17 cellular contexts compared by ENCODE assay signal in the genomic region with DNA sequence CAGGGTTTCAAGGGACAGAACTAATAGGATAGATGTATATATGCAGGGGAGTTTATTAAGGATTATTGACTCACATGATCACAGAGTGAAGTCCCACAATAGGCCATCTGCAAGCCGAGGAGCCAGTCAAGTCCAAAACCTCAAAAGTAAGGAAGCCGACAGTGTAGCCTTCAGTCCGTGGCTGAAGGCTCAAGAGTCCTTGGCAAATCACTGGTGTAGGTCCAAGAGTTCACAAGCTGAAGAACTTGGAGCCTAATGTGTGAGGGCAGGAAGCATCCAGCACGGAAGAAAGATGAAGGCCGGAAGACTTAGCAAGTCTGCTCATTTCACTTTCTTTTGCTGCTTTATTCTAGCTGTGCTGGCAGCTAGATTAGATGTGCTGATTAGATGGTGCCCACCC.
A peak's percentile ranks its signal among the peaks of the same experiment; 100 is the strongest.
DNase-seq lines count a peak whose midpoint lies in the region; ATAC-seq and TF ChIP-seq lines count a peak whose summit lies in the region.
"Had no signal": no experiment of that assay in that cellular context is flagged by ENCODE, and none has a peak within 500 bp of the region (broad histone marks: within the 10 kb centered on the region; RNA-seq: fewer than 3 reads in every experiment).

No MANE protein-coding gene starts in this region.

- TF ChIP-seq POLR2A in thyroid gland (IDR thresholded peaks at IDR 0.05) (no peak), tibial nerve (IDR thresholded peaks at IDR 0.05) (no peak)

- no peaks in the 10 kb centered on the region for H3K9me3 Mint-ChIP-seq in endodermal cell
- no peaks in the 10 kb centered on the region for H3K9me3 Mint-ChIP-seq in activated T-helper 1 cell treated with anti-CD3 and anti-CD28 coated beads, Interleukin-12 subunit alpha, Interleukin-12 subunit beta, Interleukin-2, Interleukin-4 antibody, amounts not matched to agents 30 ng/mL and 10 ng/mL and 1 ng/mL, durations not matched to agents 14 hours and 24 hours and 36 hours
- H3K9me3 Mint-ChIP-seq: CD8-positive, alpha-beta memory T cell had no signal

- POLR2A ChIA-PET in PC-9 (lab: Charles Lee; ENCODE audit: unreplicated experiment) = no interaction called here
- POLR2A ChIA-PET in HEK293T (lab: Yijun Ruan, JAX) = no interaction called here

- no peak for TF ChIP-seq EP300 in tibial nerve (IDR thresholded peaks at IDR 0.05)

- no peaks in the 10 kb centered on the region for H3K9me3 ChIP-seq in PC-9 (ENCODE audit: insufficient read depth, low read depth)
- no peaks in the 10 kb centered on the region for H3K9me3 ChIP-seq in endodermal cell (ENCODE audit: control insufficient read depth, low read length)
- H3K9me3 ChIP-seq in thyroid gland = no peaks in the 10 kb centered on the region
- H3K9me3 ChIP-seq in tibial nerve = no peaks in the 10 kb centered on the region
- H3K9me3 ChIP-seq: BE2C had no signal

- peaks cover 33% of the 10 kb centered on the region for H3K4me1 Mint-ChIP-seq in endodermal cell
- H3K4me1 Mint-ChIP-seq in activated T-helper 1 cell treated with anti-CD3 and anti-CD28 coated beads, Interleukin-12 subunit alpha, Interleukin-12 subunit beta, Interleukin-2, Interleukin-4 antibody, amounts not matched to agents 30 ng/mL and 10 ng/mL and 1 ng/mL, durations not matched to agents 14 hours and 24 hours and 36 hours (ENCODE audit: low read depth) = no peaks in the 10 kb centered on the region
- H3K4me1 Mint-ChIP-seq: CD4-positive, CD25-positive, alpha-beta regulatory T cell; CD8-positive, alpha-beta memory T cell had no signal

- peak overlapping the region; percentile 16 for H3K18ac ChIP-seq in mesendoderm (ENCODE audit: low read length)

- no TSS peak for BruUV-seq in PC-9 (replicated peaks; lab: Mats Ljungman, UMichigan)

- WGBS in endodermal cell (ENCODE audit: insufficient coverage in 1 of 2, insufficient read length in 1 of 2), 2 experiments = 86 to 94% methylated on average over 5 of the region's 5 CpGs
- no CpG with 5 or more reads among the region's 5 CpGs for WGBS in mesendoderm (ENCODE audit: extremely low coverage, insufficient coverage, low lambda C conversion rate)
- WGBS in thyroid gland, 2 donors = 40 to 49% methylated on average over 5 of the region's 5 CpGs
- 90 to 92% methylated on average over 5 of the region's 5 CpGs for WGBS in tibial nerve, 2 donors

- peaks cover 9% of the 10 kb centered on the region; the same call in 1 of the 2 replicates for H3K79me2 ChIP-seq in PC-9 (ENCODE audit: low read depth)
- no peaks in the 10 kb centered on the region for H3K79me2 ChIP-seq in mesendoderm (ENCODE audit: control insufficient read depth, insufficient read depth, low read length)

- no peak overlapping the region for H2BK5ac ChIP-seq in mesendoderm (ENCODE audit: low read length)

- H3K36me3 ChIP-seq in PC-9 (ENCODE audit: low read depth) (no peaks in the 10 kb centered on the region), endodermal cell (ENCODE audit: control insufficient read depth, insufficient read depth, low read length) (no peaks in the 10 kb centered on the region), mesendoderm (ENCODE audit: control insufficient read depth, insufficient read depth, low read length) (no peaks in the 10 kb centered on the region), thyroid gland (no peaks in the 10 kb centered on the region), tibial nerve (no peaks in the 10 kb centered on the region)
- H3K36me3 ChIP-seq: BE2C had no signal

- H2AFZ ChIP-seq in PC-9 = 0 out of 2 replicates have a peak overlapping the region, but pooled peaks have one; percentile 6

- H3K4me1 ChIP-seq in PC-9 (replicated peaks; ENCODE audit: insufficient read depth) (peaks cover 74% of the 10 kb centered on the region), endodermal cell (ENCODE audit: control insufficient read depth, insufficient read depth, low read length) (peaks cover 30% of the 10 kb centered on the region), mesendoderm (ENCODE audit: control insufficient read depth, low read depth, low read length) (peaks cover 6% of the 10 kb centered on the region), thyroid gland (peaks cover 0 to 9% of the 10 kb centered on the region in 2 donors), tibial nerve (no peaks in the 10 kb centered on the region)

- no peaks in the 10 kb centered on the region for H3K79me1 ChIP-seq in mesendoderm (ENCODE audit: low read length)

- no peak overlapping the region for H2BK15ac ChIP-seq in mesendoderm (replicated peaks; ENCODE audit: low read depth)

- H3K4me3 Mint-ChIP-seq in endodermal cell = no peak overlapping the region
- no peak overlapping the region for H3K4me3 Mint-ChIP-seq in activated T-helper 1 cell treated with anti-CD3 and anti-CD28 coated beads, Interleukin-12 subunit alpha, Interleukin-12 subunit beta, Interleukin-2, Interleukin-4 antibody, amounts not matched to agents 30 ng/mL and 10 ng/mL and 1 ng/mL, durations not matched to agents 14 hours and 24 hours and 36 hours
- H3K4me3 Mint-ChIP-seq: CD4-positive, CD25-positive, alpha-beta regulatory T cell; CD8-positive, alpha-beta memory T cell had no signal

- H3K27me3 Mint-ChIP-seq in endodermal cell (ENCODE audit: insufficient read depth) = no peaks in the 10 kb centered on the region
- no peaks in the 10 kb centered on the region for H3K27me3 Mint-ChIP-seq in activated T-helper 1 cell treated with anti-CD3 and anti-CD28 coated beads, Interleukin-12 subunit alpha, Interleukin-12 subunit beta, Interleukin-2, Interleukin-4 antibody, amounts not matched to agents 30 ng/mL and 10 ng/mL and 1 ng/mL, durations not matched to agents 14 hours and 24 hours and 36 hours (ENCODE audit: insufficient read depth)
- H3K27me3 Mint-ChIP-seq: CD4-positive, CD25-positive, alpha-beta regulatory T cell had no signal

- CTCF ChIA-PET in PC-9 (lab: Charles Lee) (no interaction called here), HEK293T (lab: Yijun Ruan, JAX) (no interaction called here)

- no peak overlapping the region for H3K56ac ChIP-seq in mesendoderm (ENCODE audit: low read length)

- H2BK120ac ChIP-seq in mesendoderm (ENCODE audit: low read depth, low read length) = no peak overlapping the region

- no peaks in the 10 kb centered on the region for H3K9me2 ChIP-seq in PC-9 (ENCODE audit: insufficient read depth)

- H3K9ac ChIP-seq in endodermal cell (ENCODE audit: extremely low read depth, low read length, poor library complexity, severe bottlenecking) = no peak overlapping the region
- no peak overlapping the region for H3K9ac ChIP-seq in mesendoderm (ENCODE audit: low read length)

- H4K8ac ChIP-seq in mesendoderm (ENCODE audit: low read depth, low read length) = no peak overlapping the region

- H4K20me1 ChIP-seq in PC-9 (ENCODE audit: insufficient read depth) = no peaks in the 10 kb centered on the region

- H3K4me2 ChIP-seq in PC-9 (peak overlapping the region; percentile 30), mesendoderm (ENCODE audit: low read length) (no peak overlapping the region)

- H3F3A ChIP-seq in PC-9 (ENCODE audit: insufficient read depth, low read depth) = peaks cover 39% of the 10 kb centered on the region

- H3K4me3 ChIP-seq in PC-9 = no peak overlapping the region
- H3K4me3 ChIP-seq in endodermal cell (ENCODE audit: low read length) = peak overlapping the region; percentile 64
- no peak overlapping the region for H3K4me3 ChIP-seq in mesendoderm (ENCODE audit: low read length)
- no peak overlapping the region for H3K4me3 ChIP-seq in thyroid gland (replicated peaks in 1 of 3)
- H3K4me3 ChIP-seq in tibial nerve = no peak overlapping the region

- H3K27ac ChIP-seq in PC-9 = peak overlapping the region; percentile 95
- no peak overlapping the region for H3K27ac ChIP-seq in endodermal cell (ENCODE audit: low read depth, low read length)
- no peak overlapping the region for H3K27ac ChIP-seq in mesendoderm (ENCODE audit: low read depth, low read length)
- H3K27ac ChIP-seq in thyroid gland = no peak overlapping the region
- H3K27ac ChIP-seq in tibial nerve = no peak overlapping the region

- no peak overlapping the region for H2AK5ac ChIP-seq in mesendoderm (ENCODE audit: low read length)

- no peak overlapping the region for H4K5ac ChIP-seq in mesendoderm (ENCODE audit: low read length)

- H3K23ac ChIP-seq in mesendoderm (ENCODE audit: low read length) = no peak overlapping the region

- no peak overlapping the region for H3K4ac ChIP-seq in mesendoderm (ENCODE audit: low read depth, low read length)

- no peak overlapping the region for H3K27ac Mint-ChIP-seq in endodermal cell
- no peak overlapping the region for H3K27ac Mint-ChIP-seq in activated T-helper 1 cell treated with anti-CD3 and anti-CD28 coated beads, Interleukin-12 subunit alpha, Interleukin-12 subunit beta, Interleukin-2, Interleukin-4 antibody, amounts not matched to agents 30 ng/mL and 10 ng/mL and 1 ng/mL, durations not matched to agents 14 hours and 24 hours and 36 hours
- H3K27ac Mint-ChIP-seq: CD4-positive, CD25-positive, alpha-beta regulatory T cell; CD8-positive, alpha-beta memory T cell had no signal

- H3K27me3 ChIP-seq in PC-9 (ENCODE audit: insufficient read depth, low read depth) (no peaks in the 10 kb centered on the region), endodermal cell (ENCODE audit: control insufficient read depth, insufficient read depth, low read length, poor library complexity, severe bottlenecking) (no peaks in the 10 kb centered on the region), mesendoderm (ENCODE audit: insufficient read depth, low read length, poor library complexity) (no peaks in the 10 kb centered on the region), thyroid gland (no peaks in the 10 kb centered on the region), tibial nerve (no peaks in the 10 kb centered on the region)
- H3K27me3 ChIP-seq: BE2C had no signal

- intact Hi-C loops in PC-9 (cut with micrococcal nuclease; ENCODE audit: unreplicated experiment) (no loop called here), thyroid gland (cut with DNase I) (no loop called here)
- intact Hi-C loops in activated T-helper 1 cell treated with anti-CD3 and anti-CD28 coated beads, Interleukin-12 subunit alpha, Interleukin-12 subunit beta, Interleukin-2, Interleukin-4 antibody, amounts not matched to agents 30 ng/mL and 10 ng/mL and 1 ng/mL, durations not matched to agents 14 hours and 24 hours and 36 hours (cut with micrococcal nuclease) = no loop called here

- no peak for ATAC-seq in HG02973 (IDR thresholded peaks at IDR 0.05; ENCODE audit: unreplicated experiment)

- H3K36me3 Mint-ChIP-seq in endodermal cell (ENCODE audit: low read depth) = no peaks in the 10 kb centered on the region
- no peaks in the 10 kb centered on the region for H3K36me3 Mint-ChIP-seq in activated T-helper 1 cell treated with anti-CD3 and anti-CD28 coated beads, Interleukin-12 subunit alpha, Interleukin-12 subunit beta, Interleukin-2, Interleukin-4 antibody, amounts not matched to agents 30 ng/mL and 10 ng/mL and 1 ng/mL, durations not matched to agents 14 hours and 24 hours and 36 hours (ENCODE audit: low read depth)
- H3K36me3 Mint-ChIP-seq: CD4-positive, CD25-positive, alpha-beta regulatory T cell; CD8-positive, alpha-beta memory T cell had no signal

- DNase-seq in PC-9 (no peak), endodermal cell (peak; percentile 52), mesendoderm (no peak), thyroid gland (peak; percentile 64 to 71), tibial nerve (ENCODE audit: low spot score in 2 of 2) (no peak), HEK293T (ENCODE audit: extremely low spot score) (no peak)
- DNase-seq in activated T-helper 1 cell treated with anti-CD3 and anti-CD28 coated beads, Interleukin-12 subunit alpha, Interleukin-12 subunit beta, Interleukin-2, Interleukin-4 antibody, amounts not matched to agents 30 ng/mL and 10 ng/mL and 1 ng/mL, durations not matched to agents 14 hours and 24 hours and 36 hours (ENCODE audit: low spot score) = no peak
- DNase-seq: ACHN; BE2C; C1 segment of cervical spinal cord; CD4-positive, CD25-positive, alpha-beta regulatory T cell; CD8-positive, alpha-beta memory T cell; COR-L47; DMS 273 treated with DMSO at 0.1 percent for 48 hours; GOT3; H7 had no signal

- TF ChIP-seq CTCF in PC-9 (conservative IDR thresholded peaks at IDR 0.05) (no peak), endodermal cell (conservative IDR thresholded peaks at IDR 0.05) (no peak), thyroid gland (IDR thresholded peaks at IDR 0.05) (no peak), tibial nerve (IDR thresholded peaks at IDR 0.05) (no peak)

Comparison
In these comparisons a context has a peak if more than half of its experiments do, and no peak if none do; other contexts are left out.
1. DNase-seq: peak in endodermal cell (single experiment) and thyroid gland (2 of 2); none in PC-9 (0 of 2), mesendoderm (single experiment), tibial nerve (0 of 2), HEK293T (single experiment) and activated T-helper 1 cell treated with anti-CD3 and anti-CD28 coated beads, Interleukin-12 subunit alpha, Interleukin-12 subunit beta, Interleukin-2, Interleukin-4 antibody, amounts not matched to agents 30 ng/mL and 10 ng/mL and 1 ng/mL, durations not matched to agents 14 hours and 24 hours and 36 hours (single experiment).